12 cellular contexts compared by ENCODE assay signal in the genomic region with DNA sequence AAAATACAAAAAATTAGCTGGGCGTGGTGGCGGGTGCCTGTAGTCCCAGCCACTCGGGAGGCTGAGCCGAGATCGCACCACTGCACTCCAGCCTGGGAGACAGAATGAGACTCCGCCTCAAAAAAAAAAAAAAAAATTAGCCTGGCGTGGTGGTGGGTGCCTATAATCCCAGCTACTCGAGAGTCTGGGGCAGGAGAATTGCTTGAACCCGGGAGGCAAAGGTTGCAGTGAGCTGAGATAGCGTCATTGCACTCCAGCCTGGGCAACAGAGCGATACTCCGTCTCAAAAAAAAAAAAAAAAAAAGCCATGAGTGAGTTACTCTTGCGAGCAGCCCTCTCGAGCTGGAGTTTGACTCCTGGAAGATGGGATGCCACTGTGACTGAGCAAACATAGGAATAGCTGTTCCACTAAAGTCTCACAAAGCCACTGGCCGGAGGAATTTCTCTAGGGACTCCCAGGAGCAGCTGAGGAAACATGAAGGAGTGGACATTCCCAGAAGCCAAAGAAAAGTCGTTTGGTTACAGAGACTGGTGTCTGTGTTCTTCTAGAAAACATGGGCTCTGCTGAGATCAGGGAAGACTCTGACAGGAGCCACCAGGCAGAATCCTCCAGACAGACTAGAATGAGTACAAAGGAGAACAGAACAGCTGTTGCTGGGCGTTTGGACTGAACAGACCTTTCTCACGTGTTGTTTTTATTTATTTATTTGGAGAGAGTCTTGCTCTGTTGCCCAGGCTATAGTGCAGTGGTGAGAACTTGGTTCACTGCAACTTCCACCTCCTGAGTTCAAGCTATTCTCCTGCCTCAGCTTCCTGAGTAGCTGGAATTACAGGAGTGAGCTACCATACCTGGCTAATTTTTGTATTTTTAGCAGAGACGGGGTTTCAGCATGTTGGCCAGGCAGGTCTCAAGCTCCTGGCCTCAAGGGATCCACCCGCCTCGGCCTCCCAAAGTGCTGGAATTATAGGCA. TPM values are rescaled to one million over a fixed set of nuclear protein-coding genes. Genes with fewer than 3 reads are reported as not detected.
DNase-seq lines count a peak whose midpoint lies in the region; ATAC-seq and TF ChIP-seq lines count a peak whose summit lies in the region.
"Had no signal": no experiment of that assay in that cellular context is flagged by ENCODE, and none has a peak within 500 bp of the region (broad histone marks: within the 10 kb centered on the region; RNA-seq: fewer than 3 reads in every experiment).

No MANE protein-coding gene starts in this region.

- H3K36me3 Mint-ChIP-seq in mesothelial cell of epicardium: no peaks in the 10 kb centered on the region

- H3K4me3 Mint-ChIP-seq in mesothelial cell of epicardium: no peak overlapping the region

- no peaks in the 10 kb centered on the region for H3K27me3 Mint-ChIP-seq in mesothelial cell of epicardium (ENCODE audit: low read depth)

- no peak for DNase-seq in MM.1S
- no peak for DNase-seq in epithelial cell of proximal tubule (ENCODE audit: low read depth)
- no peak for DNase-seq in mesothelial cell of epicardium (ENCODE audit: low spot score in 2 of 2, unreplicated experiment in 2 of 2)
- DNase-seq in stomach: no peak
- DNase-seq in NCI-H2171 (lab: John Stamatoyannopoulos, UW): no peak
- DNase-seq in activated T-cell treated with anti-CD3 and anti-CD28 coated beads, Interleukin-2, amount 50 U/mL, for 48 hours: no peak
- no peak for DNase-seq in NCI-H446 treated with DMSO at 0.1 percent for 48 hours (lab: John Stamatoyannopoulos, UW)
- DNase-seq: DMS 273 treated with DMSO at 0.1 percent for 48 hours, NCI-H2107 had no signal

- 43 to 56% (median 47%) methylated on average over 21 of the region's 21 CpGs for WGBS in stomach, 5 donors

- TF ChIP-seq POLR2A in stomach (IDR thresholded peaks at IDR 0.05): no peak

- no peaks in the 10 kb centered on the region for H3K9me3 Mint-ChIP-seq in mesothelial cell of epicardium

- no peak overlapping the region for H2AFZ ChIP-seq in MM.1S (ENCODE audit: low read length)

- H3K4me1 ChIP-seq in MM.1S (ENCODE audit: low read length) (peaks cover 21% of the 10 kb centered on the region), stomach (peaks cover 21 to 58% (median 35%) of the 10 kb centered on the region in 4 donors)

- H3F3A ChIP-seq in MM.1S (ENCODE audit: insufficient read depth, low read length): peaks cover 28% of the 10 kb centered on the region

- peak overlapping the region; percentile 40; the same call in 1 of the 2 replicates for H3K27ac ChIP-seq in MM.1S (ENCODE audit: low read length)
- peak overlapping the region; percentile 30 to 83 (median 80) for H3K27ac ChIP-seq in stomach
- H3K27ac ChIP-seq: SK-N-MC had no signal

- H3K4me1 Mint-ChIP-seq in mesothelial cell of epicardium: peaks cover 8% of the 10 kb centered on the region

- H3K4me3 ChIP-seq in MM.1S (ENCODE audit: low read length): no peak overlapping the region
- peak overlapping the region; percentile 23 for H3K4me3 ChIP-seq in epithelial cell of proximal tubule (ENCODE audit: low read depth, low read length)
- H3K4me3 ChIP-seq in stomach: peak overlapping the region in 3 of 4 donors; percentile 27 to 33 (median 27)
- H3K4me3 ChIP-seq: HAP-1, SK-N-MC had no signal

- H3K79me2 ChIP-seq in MM.1S (ENCODE audit: low read length): no peaks in the 10 kb centered on the region

- no peak overlapping the region for H3K9ac ChIP-seq in MM.1S (ENCODE audit: low read length)

- no peak for TF ChIP-seq EP300 in stomach (IDR thresholded peaks at IDR 0.05)

- H3K27ac Mint-ChIP-seq in mesothelial cell of epicardium: peak overlapping the region; percentile 82

- H3K9me3 ChIP-seq in MM.1S (replicated peaks; ENCODE audit: insufficient read depth, low read length): no peaks in the 10 kb centered on the region
- no peaks in the 10 kb centered on the region for H3K9me3 ChIP-seq in stomach
- H3K9me3 ChIP-seq: HAP-1 had no signal

- H4K20me1 ChIP-seq in MM.1S (ENCODE audit: insufficient read depth, low read length): no peaks in the 10 kb centered on the region

- TF ChIP-seq CTCF in MM.1S (IDR thresholded peaks at IDR 0.05; ENCODE audit: low read length): no peak
- no peak for TF ChIP-seq CTCF in epithelial cell of proximal tubule (conservative IDR thresholded peaks at IDR 0.05; ENCODE audit: low read depth, low read length)
- no peak for TF ChIP-seq CTCF in mesothelial cell of epicardium (IDR thresholded peaks at IDR 0.05; ENCODE audit: unreplicated experiment)
- TF ChIP-seq CTCF in stomach (IDR thresholded peaks at IDR 0.05): no peak

- intact Hi-C loops in stomach (cut with DNase I; ENCODE audit: low total_unique reads): no loop called here

- peak overlapping the region; percentile 42; the same call in 1 of the 2 replicates for H3K4me2 ChIP-seq in MM.1S (ENCODE audit: low read depth, low read length)

- H3K9me2 ChIP-seq in MM.1S (replicated peaks; ENCODE audit: insufficient read depth, low read length): no peaks in the 10 kb centered on the region

- ATAC-seq in GM19035 (IDR thresholded peaks at IDR 0.05; ENCODE audit: unreplicated experiment): no peak

- H3K27me3 ChIP-seq in MM.1S (replicated peaks; ENCODE audit: insufficient read depth, low read length) (peaks cover 13% of the 10 kb centered on the region), stomach (no peaks in the 10 kb centered on the region)

- no peaks in the 10 kb centered on the region for H3K36me3 ChIP-seq in MM.1S (replicated peaks; ENCODE audit: insufficient read depth, low read length)
- no peaks in the 10 kb centered on the region for H3K36me3 ChIP-seq in stomach
- H3K36me3 ChIP-seq: HAP-1 had no signal

RNA-seq across cellular contexts. Expression of a gene that starts 32.4 kb away (rescaled TPM):
- total RNA-seq in epithelial cell of proximal tubule: 797 and 896 TPM in 2 replicates
- 321 to 346 TPM (median 341 TPM) in 3 replicates for total RNA-seq in mesothelial cell of epicardium
- total RNA-seq in stomach: 100 to 1,000 TPM; 155 to 620 (median 272) TPM
- 10 to 100 TPM; 46.7 to 79.3 (median 54.3) TPM for polyA plus RNA-seq in stomach
